20 cellular contexts compared by ENCODE assay signal in genomic region chr7:49855281-49855980, GRCh38.
"Had no signal": no experiment of that assay in that cellular context is flagged by ENCODE, and none has a peak within 500 bp of the region (broad histone marks: within the 10 kb centered on the region; RNA-seq: fewer than 3 reads in every experiment).

No MANE protein-coding gene starts in this region.

- H3K27ac ChIP-seq: cardiac muscle cell, foreskin keratinocyte, hepatocyte, pancreas, tibial artery had no signal

- H3K9me3 Mint-ChIP-seq: activated CD4-positive, alpha-beta memory T cell treated with anti-CD3 and anti-CD28 coated beads, Interleukin-2, amount 10 ng/mL, durations not matched to agents 7 days and 5 days; activated CD4-positive, alpha-beta T cell treated with anti-CD3 and anti-CD28 coated beads, Interleukin-2, amount 10 ng/mL, durations not matched to agents 24 days and 14 days; activated naive CD4-positive, alpha-beta T cell treated with anti-CD3 and anti-CD28 coated beads, Interleukin-2, amount 10 ng/mL, durations not matched to agents 7 days and 5 days; dendritic cell treated with granulocyte-macrophage colony-stimulating factor and Interleukin-4, amounts not matched to agents 40 ng/mL and 50 ng/mL, for 4 days; stimulated activated naive CD8-positive, alpha-beta T cell treated with anti-CD3 and anti-CD28 coated beads, Interleukin-15, amount 100 ng/mL, for 72 hours; T-helper 1 cell treated with Interleukin-12 subunit alpha and Interleukin-12 subunit beta and Interleukin-4 antibody, amounts not matched to agents 30 μg/mL and 1 μg/mL, for 36 hours had no signal

- H3K27me3 ChIP-seq: cardiac muscle cell, foreskin keratinocyte, hepatocyte, pancreas had no signal

- H3K9me3 ChIP-seq: pancreas, tibial artery had no signal

- H3K4me1 Mint-ChIP-seq: activated CD4-positive, alpha-beta memory T cell treated with anti-CD3 and anti-CD28 coated beads, Interleukin-2, amount 10 ng/mL, durations not matched to agents 7 days and 5 days; activated CD4-positive, alpha-beta T cell treated with anti-CD3 and anti-CD28 coated beads, Interleukin-2, amount 10 ng/mL, durations not matched to agents 24 days and 14 days; activated naive CD4-positive, alpha-beta T cell treated with anti-CD3 and anti-CD28 coated beads, Interleukin-2, amount 10 ng/mL, durations not matched to agents 7 days and 5 days; stimulated activated naive CD8-positive, alpha-beta T cell treated with anti-CD3 and anti-CD28 coated beads, Interleukin-15, amount 100 ng/mL, for 72 hours had no signal

- H3K4me1 ChIP-seq: foreskin keratinocyte, pancreas, tibial artery had no signal

- H3K27ac Mint-ChIP-seq: activated CD4-positive, alpha-beta memory T cell treated with anti-CD3 and anti-CD28 coated beads, Interleukin-2, amount 10 ng/mL, durations not matched to agents 7 days and 5 days; activated CD4-positive, alpha-beta T cell treated with anti-CD3 and anti-CD28 coated beads, Interleukin-2, amount 10 ng/mL, durations not matched to agents 24 days and 14 days; activated naive CD4-positive, alpha-beta T cell treated with anti-CD3 and anti-CD28 coated beads, Interleukin-2, amount 10 ng/mL, durations not matched to agents 7 days and 5 days; dendritic cell treated with granulocyte-macrophage colony-stimulating factor and Interleukin-4, amounts not matched to agents 40 ng/mL and 50 ng/mL, for 4 days; nephron; stimulated activated naive CD8-positive, alpha-beta T cell treated with anti-CD3 and anti-CD28 coated beads, Interleukin-15, amount 100 ng/mL, for 72 hours; T-helper 1 cell treated with Interleukin-12 subunit alpha and Interleukin-12 subunit beta and Interleukin-4 antibody, amounts not matched to agents 30 μg/mL and 1 μg/mL, for 36 hours had no signal

- H3K36me3 ChIP-seq: cardiac muscle cell, pancreas, tibial artery had no signal

- DNase-seq: activated CD4-positive, alpha-beta memory T cell treated with anti-CD3 and anti-CD28 coated beads, Interleukin-2, amount 10 ng/mL, durations not matched to agents 7 days and 5 days; activated CD4-positive, alpha-beta T cell treated with anti-CD3 and anti-CD28 coated beads, Interleukin-2, amount 10 ng/mL, durations not matched to agents 24 days and 14 days; activated effector memory CD4-positive, alpha-beta T cell treated with anti-CD3 and anti-CD28 coated beads, Interleukin-2, amount 50 U/mL, for 16 hours; activated naive CD4-positive, alpha-beta T cell treated with anti-CD3 and anti-CD28 coated beads, Interleukin-2, amount 10 ng/mL, durations not matched to agents 7 days and 5 days; amygdala; effector CD4-positive, alpha-beta T cell; foreskin keratinocyte; left ventricle myocardium superior; midbrain; pancreas; right cardiac atrium; stimulated activated CD4-positive, alpha-beta T cell treated with anti-CD3 and anti-CD28 coated beads, Interleukin-4, amount 100 ng/mL, for 24 hours; stimulated activated naive CD8-positive, alpha-beta T cell treated with anti-CD3 and anti-CD28 coated beads, Interleukin-15, amount 100 ng/mL, for 72 hours; T1000; tibial artery had no signal

- ATAC-seq: foreskin keratinocyte; left ventricle myocardium superior; pancreas; right cardiac atrium; stimulated activated naive CD8-positive, alpha-beta T cell treated with anti-CD3 and anti-CD28 coated beads, Interleukin-15, amount 100 ng/mL, for 72 hours had no signal

- H3K27me3 Mint-ChIP-seq: activated CD4-positive, alpha-beta memory T cell treated with anti-CD3 and anti-CD28 coated beads, Interleukin-2, amount 10 ng/mL, durations not matched to agents 7 days and 5 days; activated CD4-positive, alpha-beta T cell treated with anti-CD3 and anti-CD28 coated beads, Interleukin-2, amount 10 ng/mL, durations not matched to agents 24 days and 14 days; dendritic cell treated with granulocyte-macrophage colony-stimulating factor and Interleukin-4, amounts not matched to agents 40 ng/mL and 50 ng/mL, for 4 days; stimulated activated naive CD8-positive, alpha-beta T cell treated with anti-CD3 and anti-CD28 coated beads, Interleukin-15, amount 100 ng/mL, for 72 hours had no signal

- H3K4me3 ChIP-seq: cardiac muscle cell, hepatocyte, pancreas, tibial artery had no signal

- H3K4me3 Mint-ChIP-seq: activated CD4-positive, alpha-beta memory T cell treated with anti-CD3 and anti-CD28 coated beads, Interleukin-2, amount 10 ng/mL, durations not matched to agents 7 days and 5 days; activated CD4-positive, alpha-beta T cell treated with anti-CD3 and anti-CD28 coated beads, Interleukin-2, amount 10 ng/mL, durations not matched to agents 24 days and 14 days; activated naive CD4-positive, alpha-beta T cell treated with anti-CD3 and anti-CD28 coated beads, Interleukin-2, amount 10 ng/mL, durations not matched to agents 7 days and 5 days; dendritic cell treated with granulocyte-macrophage colony-stimulating factor and Interleukin-4, amounts not matched to agents 40 ng/mL and 50 ng/mL, for 4 days; nephron; stimulated activated naive CD8-positive, alpha-beta T cell treated with anti-CD3 and anti-CD28 coated beads, Interleukin-15, amount 100 ng/mL, for 72 hours; T-helper 1 cell treated with Interleukin-12 subunit alpha and Interleukin-12 subunit beta and Interleukin-4 antibody, amounts not matched to agents 30 μg/mL and 1 μg/mL, for 36 hours had no signal

- H3K36me3 Mint-ChIP-seq: activated naive CD4-positive, alpha-beta T cell treated with anti-CD3 and anti-CD28 coated beads, Interleukin-2, amount 10 ng/mL, durations not matched to agents 7 days and 5 days had no signal
